21 cellular contexts compared by ENCODE assay signal in genomic region chr17:32917842-32918241, GRCh38.
DNase-seq lines count a peak whose midpoint lies in the region; TF ChIP-seq lines count a peak whose summit lies in the region.
"Had no signal": no experiment of that assay in that cellular context is flagged by ENCODE, and none has a peak within 500 bp of the region (broad histone marks: within the 10 kb centered on the region; RNA-seq: fewer than 3 reads in every experiment).

No MANE protein-coding gene starts in this region.

- H3K9me3 ChIP-seq in HUES6 (ENCODE audit: control insufficient read depth, insufficient read depth, low read depth, low read length): peaks cover 4% of the 10 kb centered on the region; the same call in 1 of the 2 replicates
- H3K9me3 ChIP-seq: HAP-1 had no signal

- H3K9ac ChIP-seq in HUES6 (ENCODE audit: low read length): no peak overlapping the region

- H3K36me3 Mint-ChIP-seq in T-helper 2 cell treated with Interferon-gamma antibody and Interleukin-4, amounts not matched to agents 5 μg/mL and 100 μg/mL, for 36 hours (ENCODE audit: low read depth): no peaks in the 10 kb centered on the region

- no peaks in the 10 kb centered on the region for H3K36me3 ChIP-seq in HUES6 (ENCODE audit: control insufficient read depth, insufficient read depth, low read length)
- H3K36me3 ChIP-seq: HAP-1 had no signal

- no peaks in the 10 kb centered on the region for H3K27me3 Mint-ChIP-seq in T-helper 2 cell treated with Interferon-gamma antibody and Interleukin-4, amounts not matched to agents 5 μg/mL and 100 μg/mL, for 36 hours (ENCODE audit: low read depth)

- H3K4me3 Mint-ChIP-seq in T-helper 2 cell treated with Interferon-gamma antibody and Interleukin-4, amounts not matched to agents 5 μg/mL and 100 μg/mL, for 36 hours: peak overlapping the region; percentile 69

- H3K27ac ChIP-seq in HUES6 (ENCODE audit: low read depth, low read length): no peak overlapping the region; the same call in 1 of the 2 replicates
- H3K27ac ChIP-seq: 22Rv1, HL-60 had no signal

- H3K4me3 ChIP-seq in HUES6 (ENCODE audit: low read depth, low read length) (0 out of 2 replicates have a peak overlapping the region, but pooled peaks have one; percentile 6), foreskin fibroblast (ENCODE audit: low read depth in 1 of 2, low read length in 2 of 2) (no peak overlapping the region)
- H3K4me3 ChIP-seq: HAP-1 had no signal

- H3K27me3 ChIP-seq in HUES6 (ENCODE audit: control insufficient read depth, insufficient read depth, low read length): no peaks in the 10 kb centered on the region

- peak overlapping the region; percentile 58 for H3K27ac Mint-ChIP-seq in T-helper 2 cell treated with Interferon-gamma antibody and Interleukin-4, amounts not matched to agents 5 μg/mL and 100 μg/mL, for 36 hours

- no peak for DNase-seq in T-helper 2 cell treated with Interferon-gamma antibody and Interleukin-4, amounts not matched to agents 5 μg/mL and 100 μg/mL, for 36 hours (ENCODE audit: low spot score)
- no peak for DNase-seq in T-helper 2 cell
- peak; percentile 47 for DNase-seq in ecto neural progenitor cell (ENCODE audit: low spot score)
- peak; percentile 68 for DNase-seq in islet precursor cell
- DNase-seq in COLO668 (lab: John Stamatoyannopoulos, UW; ENCODE audit: unreplicated experiment): no peak
- no peak for DNase-seq in NCI-H1694 treated with DMSO at 0.1 percent for 48 hours (lab: John Stamatoyannopoulos, UW)
- no peak for DNase-seq in foreskin fibroblast
- DNase-seq: AML-193, COR-L47, GDM1, NCI-H1105 treated with DMSO at 0.1 percent for 48 hours, NCI-H1694, NCI-H510A, NCI-H774, PC-3, RPMI8226, SHP77 treated with DMSO at 0.1 percent for 48 hours had no signal

- H3K4me1 Mint-ChIP-seq in T-helper 2 cell treated with Interferon-gamma antibody and Interleukin-4, amounts not matched to agents 5 μg/mL and 100 μg/mL, for 36 hours (ENCODE audit: low read depth): peaks cover 47% of the 10 kb centered on the region

- peaks cover 17% of the 10 kb centered on the region for H3K4me1 ChIP-seq in HUES6 (ENCODE audit: control insufficient read depth, insufficient read depth, low read length)
- H3K4me1 ChIP-seq: HAP-1 had no signal

- TF ChIP-seq CTCF in foreskin fibroblast (IDR thresholded peaks at IDR 0.05; ENCODE audit: low read depth, low read length): no peak

- H3K9me3 Mint-ChIP-seq in T-helper 2 cell treated with Interferon-gamma antibody and Interleukin-4, amounts not matched to agents 5 μg/mL and 100 μg/mL, for 36 hours: peaks cover 4% of the 10 kb centered on the region

Comparison
In these comparisons a context has a peak if more than half of its experiments do, and no peak if none do; other contexts are left out.
1. DNase-seq: peak in ecto neural progenitor cell (single experiment) and islet precursor cell (single experiment); none in T-helper 2 cell treated with Interferon-gamma antibody and Interleukin-4, amounts not matched to agents 5 μg/mL and 100 μg/mL, for 36 hours (single experiment), T-helper 2 cell (0 of 5), COLO668 (single experiment), NCI-H1694 treated with DMSO at 0.1 percent for 48 hours (single experiment) and foreskin fibroblast (0 of 2).